ENCODE assay signal across 16 cellular contexts in genomic region chr3:144923051-144923450, GRCh38.
A peak's percentile ranks its signal among the peaks of the same experiment; 100 is the strongest.
DNase-seq lines count a peak whose midpoint lies in the region; ATAC-seq and TF ChIP-seq lines count a peak whose summit lies in the region.
"Had no signal": no experiment of that assay in that cellular context is flagged by ENCODE, and none has a peak within 500 bp of the region (broad histone marks: within the 10 kb centered on the region; RNA-seq: fewer than 3 reads in every experiment).

No MANE protein-coding gene starts in this region.

- H2AFZ ChIP-seq in hepatocyte (no peak overlapping the region), smooth muscle cell (ENCODE audit: low read depth) (peak overlapping the region; percentile 58)

- peak; percentile 92 for DNase-seq in NCI-H1105 treated with DMSO at 0.1 percent for 48 hours (lab: John Stamatoyannopoulos, UW)
- DNase-seq in adipocyte (ENCODE audit: low read depth): peak; percentile 49
- no peak for DNase-seq in hepatocyte (ENCODE audit: low spot score)
- DNase-seq in smooth muscle cell (lab: John Stamatoyannopoulos, UW; ENCODE audit: unreplicated experiment): no peak
- no peak for DNase-seq in T-cell
- DNase-seq in omental fat pad (ENCODE audit: low spot score): no peak
- DNase-seq: BE2C; CD4-positive, alpha-beta memory T cell; DMS79 treated with DMSO at 0.1 percent for 48 hours; H9; NCI-H1436 treated with DMSO at 0.1 percent for 48 hours; NCI-H345; NCI-H526; RPMI8226; SIG-M5 had no signal

- H3K9me3 ChIP-seq in adipocyte (ENCODE audit: control insufficient read depth, low read length) (no peaks in the 10 kb centered on the region), hepatocyte (ENCODE audit: low read depth) (no peaks in the 10 kb centered on the region), smooth muscle cell (replicated peaks; ENCODE audit: low read depth) (no peaks in the 10 kb centered on the region)
- H3K9me3 ChIP-seq: BE2C had no signal

- H3K36me3 ChIP-seq in adipocyte (ENCODE audit: control insufficient read depth, insufficient read depth, low read length, severe bottlenecking) (no peaks in the 10 kb centered on the region), hepatocyte (replicated peaks; ENCODE audit: insufficient read depth, low read depth) (no peaks in the 10 kb centered on the region), smooth muscle cell (ENCODE audit: low read depth) (no peaks in the 10 kb centered on the region)
- H3K36me3 ChIP-seq: BE2C had no signal

- H3K4me2 ChIP-seq in hepatocyte: peak overlapping the region; percentile 48
- peak overlapping the region; percentile 30 for H3K4me2 ChIP-seq in smooth muscle cell

- H3K27ac ChIP-seq in hepatocyte (no peak overlapping the region), smooth muscle cell (ENCODE audit: low read depth) (no peak overlapping the region)

- H3K27me3 ChIP-seq in adipocyte (replicated peaks; ENCODE audit: control insufficient read depth, insufficient read depth, low read length) (no peaks in the 10 kb centered on the region), hepatocyte (no peaks in the 10 kb centered on the region), smooth muscle cell (ENCODE audit: low read depth) (no peaks in the 10 kb centered on the region)
- H3K27me3 ChIP-seq: BE2C had no signal

- CTCF ChIA-PET in T-cell (lab: Charles Lee): no interaction called here

- no peaks in the 10 kb centered on the region for H3K27me3 Mint-ChIP-seq in T-cell
- H3K27me3 Mint-ChIP-seq: CD4-positive, alpha-beta memory T cell had no signal

- no peak overlapping the region for H3K27ac Mint-ChIP-seq in T-cell
- H3K27ac Mint-ChIP-seq: CD4-positive, alpha-beta memory T cell; H9 had no signal

- TF ChIP-seq CTCF in hepatocyte (IDR thresholded peaks at IDR 0.05; ENCODE audit: poor library complexity) (no peak), smooth muscle cell (IDR thresholded peaks at IDR 0.05; ENCODE audit: borderline replicate concordance, insufficient read depth, poor library complexity, severe bottlenecking) (no peak), omental fat pad (IDR thresholded peaks at IDR 0.05) (no peak)

- H3K4me1 Mint-ChIP-seq in T-cell: no peaks in the 10 kb centered on the region
- H3K4me1 Mint-ChIP-seq: CD4-positive, alpha-beta memory T cell; H9 had no signal

- H3K4me1 ChIP-seq in adipocyte (ENCODE audit: control insufficient read depth, insufficient read depth, low read length) (no peaks in the 10 kb centered on the region), hepatocyte (ENCODE audit: insufficient read depth) (no peaks in the 10 kb centered on the region), smooth muscle cell (ENCODE audit: low read depth) (no peaks in the 10 kb centered on the region)
- H3K4me1 ChIP-seq: BE2C had no signal

- H3K79me2 ChIP-seq in hepatocyte (no peaks in the 10 kb centered on the region), smooth muscle cell (ENCODE audit: low read depth) (no peaks in the 10 kb centered on the region)

- H4K20me1 ChIP-seq in hepatocyte (ENCODE audit: insufficient read depth, poor library complexity, severe bottlenecking) (no peaks in the 10 kb centered on the region), smooth muscle cell (ENCODE audit: low read depth) (no peaks in the 10 kb centered on the region)

- WGBS in hepatocyte (ENCODE audit: low lambda C conversion rate, missing lambda C conversion rate): 36% methylated on average over 2 of the region's 2 CpGs
- 29% methylated on average over 2 of the region's 2 CpGs for WGBS in smooth muscle cell (ENCODE audit: low lambda C conversion rate)

- H3K4me3 Mint-ChIP-seq in T-cell: no peak overlapping the region
- H3K4me3 Mint-ChIP-seq: CD4-positive, alpha-beta memory T cell; H9 had no signal

- no peak for ATAC-seq in T-cell (replicated peaks in 1 of 4)
- ATAC-seq in HG02970 (IDR thresholded peaks at IDR 0.05; ENCODE audit: low FRiP score, unreplicated experiment): no peak
- ATAC-seq in omental fat pad (ENCODE audit: low FRiP score): no peak

- H3K4me3 ChIP-seq in adipocyte (ENCODE audit: low read length) (no peak overlapping the region), hepatocyte (no peak overlapping the region), smooth muscle cell (no peak overlapping the region)

- H3K36me3 Mint-ChIP-seq in T-cell: no peaks in the 10 kb centered on the region
- H3K36me3 Mint-ChIP-seq: CD4-positive, alpha-beta memory T cell had no signal

- no peak overlapping the region for H3K9ac ChIP-seq in adipocyte (ENCODE audit: low read length)
- H3K9ac ChIP-seq in smooth muscle cell (ENCODE audit: low read depth): no peak overlapping the region

- H3F3A ChIP-seq in smooth muscle cell (ENCODE audit: low read depth): no peaks in the 10 kb centered on the region

- no peaks in the 10 kb centered on the region for H3K9me2 ChIP-seq in hepatocyte (replicated peaks; ENCODE audit: insufficient read depth)

- POLR2A ChIA-PET in T-cell (lab: Charles Lee): no interaction called here

- peaks cover 0 to 13% (median 7%) of the 10 kb centered on the region in 3 donors for H3K9me3 Mint-ChIP-seq in T-cell
- H3K9me3 Mint-ChIP-seq: H9 had no signal

Comparison
In these comparisons a context has a peak if more than half of its experiments do, and no peak if none do; other contexts are left out.
1. DNase-seq: peak in NCI-H1105 treated with DMSO at 0.1 percent for 48 hours (single experiment) and adipocyte (single experiment); none in hepatocyte (single experiment), smooth muscle cell (single experiment), T-cell (0 of 34) and omental fat pad (single experiment).